Comparison of ENCODE assay signal across 14 cellular contexts in the genomic region with DNA sequence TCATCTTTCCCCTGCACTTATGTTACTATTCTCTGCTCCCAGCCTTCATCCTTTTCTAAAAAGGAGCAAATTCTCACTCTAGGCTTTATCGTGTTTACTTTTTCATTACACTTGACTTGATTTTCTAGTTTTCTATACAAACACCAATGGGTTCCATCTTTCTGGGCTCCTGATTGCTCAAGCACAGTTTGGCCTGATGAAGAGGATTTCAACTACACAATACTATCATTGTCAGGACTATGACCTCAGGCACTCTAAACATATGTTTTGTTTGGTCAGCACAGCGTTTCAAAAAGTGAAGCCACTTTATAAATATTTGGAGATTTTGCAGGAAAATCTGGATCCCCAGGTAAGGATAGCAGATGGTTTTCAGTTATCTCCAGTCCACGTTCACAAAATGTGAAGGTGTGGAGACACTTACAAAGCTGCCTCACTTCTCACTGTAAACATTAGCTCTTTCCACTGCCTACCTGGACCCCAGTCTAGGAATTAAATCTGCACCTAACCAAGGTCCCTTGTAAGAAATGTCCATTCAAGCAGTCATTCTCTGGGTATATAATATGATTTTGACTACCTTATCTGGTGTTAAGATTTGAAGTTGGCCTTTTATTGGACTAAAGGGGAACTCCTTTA.
DNase-seq lines count a peak whose midpoint lies in the region; ATAC-seq and TF ChIP-seq lines count a peak whose summit lies in the region.
"Had no signal": no experiment of that assay in that cellular context is flagged by ENCODE, and none has a peak within 500 bp of the region (broad histone marks: within the 10 kb centered on the region; RNA-seq: fewer than 3 reads in every experiment).

No MANE protein-coding gene starts in this region.

- H3K4me1 ChIP-seq in heart left ventricle: peaks cover 2 to 85% (median 67%) of the 10 kb centered on the region in 12 donors
- H3K4me1 ChIP-seq in lower lobe of right lung: peaks cover 61% of the 10 kb centered on the region
- peaks cover 14 to 15% of the 10 kb centered on the region in 2 donors for H3K4me1 ChIP-seq in uterus

- DNase-seq in heart left ventricle (no peak), left cardiac atrium (no peak), lower lobe of right lung (no peak), uterus (no peak), NCI-H1694 (lab: John Stamatoyannopoulos, UW) (no peak), DMS79 treated with DMSO at 0.1 percent for 48 hours (lab: John Stamatoyannopoulos, UW) (no peak), activated gamma-delta T cell treated with Interleukin-2 at 50 U/mL for 16 hours (no peak)
- DNase-seq in activated CD8-positive, alpha-beta T cell treated with anti-CD3 and anti-CD28 coated beads for 36 hours: no peak
- DNase-seq: glutamatergic neuron, NCI-H1048, Right ventricle myocardium superior had no signal

- H3K4me1 Mint-ChIP-seq in activated CD8-positive, alpha-beta T cell treated with anti-CD3 and anti-CD28 coated beads for 36 hours (ENCODE audit: low read depth): peaks cover 82% of the 10 kb centered on the region

- H3K27ac ChIP-seq in heart left ventricle (peak overlapping the region in 8 of 12 donors; percentile 17 to 81 (median 33)), lower lobe of right lung (peak overlapping the region; percentile 14), uterus (peak overlapping the region; percentile 25 to 49)
- H3K27ac ChIP-seq: cardiac muscle cell had no signal

- H3K36me3 Mint-ChIP-seq in activated CD8-positive, alpha-beta T cell treated with anti-CD3 and anti-CD28 coated beads for 36 hours (ENCODE audit: low read depth): peaks cover 84% of the 10 kb centered on the region

- POLR2A ChIA-PET in activated CD8-positive, alpha-beta T cell treated with anti-CD3 and anti-CD28 coated beads for 36 hours (lab: Charles Lee): interaction anchor here (1.0 to 1.6 kb wide), 8 partner anchors 14 to 215 kb away, joined by 3 to 7 read pairs (median 4); a partner anchor contains a TSS

- TF ChIP-seq CTCF in heart left ventricle (IDR thresholded peaks at IDR 0.05) (no peak), lower lobe of right lung (IDR thresholded peaks at IDR 0.05) (no peak), uterus (IDR thresholded peaks at IDR 0.05) (no peak)
- no peak for TF ChIP-seq CTCF in activated CD8-positive, alpha-beta T cell treated with anti-CD3 and anti-CD28 coated beads for 36 hours (IDR thresholded peaks at IDR 0.05)

- intact Hi-C loops in heart left ventricle (cut with DNase I): loop anchor here (1.0 to 10.0 kb wide), 26 partner anchors 80 to 650 kb away; a partner anchor contains a TSS
- intact Hi-C loops in left cardiac atrium (cut with DNase I): loop anchor here (5.0 to 10.0 kb wide), 6 partner anchors 80 to 650 kb away; no protein-coding TSS in a partner anchor
- intact Hi-C loops in activated CD8-positive, alpha-beta T cell treated with anti-CD3 and anti-CD28 coated beads for 36 hours (cut with micrococcal nuclease): loop anchor here (2.0 to 5.0 kb wide), 2 partner anchors 35 to 580 kb away; no protein-coding TSS in a partner anchor
- intact Hi-C loops in lower lobe of right lung (cut with DNase I): no loop called here
- intact Hi-C loops in uterus (cut with DNase I; ENCODE audit: low total_unique reads): loop anchor here (10.0 kb wide), 1 partner anchor 578 kb away; no protein-coding TSS in a partner anchor

- H3K27ac Mint-ChIP-seq in activated CD8-positive, alpha-beta T cell treated with anti-CD3 and anti-CD28 coated beads for 36 hours: peak overlapping the region; percentile 82
- H3K27ac Mint-ChIP-seq: endodermal cell had no signal

- H3K27me3 Mint-ChIP-seq in activated CD8-positive, alpha-beta T cell treated with anti-CD3 and anti-CD28 coated beads for 36 hours: no peaks in the 10 kb centered on the region

- H3K4me3 ChIP-seq in heart left ventricle: no peak overlapping the region
- H3K4me3 ChIP-seq in lower lobe of right lung: no peak overlapping the region
- H3K4me3 ChIP-seq in uterus: no peak overlapping the region
- H3K4me3 ChIP-seq: cardiac muscle cell had no signal

- H3K27me3 ChIP-seq in heart left ventricle: no peaks in the 10 kb centered on the region
- H3K27me3 ChIP-seq in lower lobe of right lung (ENCODE audit: low read depth): no peaks in the 10 kb centered on the region
- no peaks in the 10 kb centered on the region for H3K27me3 ChIP-seq in uterus
- H3K27me3 ChIP-seq: BE2C, cardiac muscle cell had no signal

- H3K9me3 ChIP-seq in heart left ventricle (no peaks in the 10 kb centered on the region), lower lobe of right lung (no peaks in the 10 kb centered on the region), uterus (no peaks in the 10 kb centered on the region)
- H3K9me3 ChIP-seq: BE2C had no signal

- H3K4me3 Mint-ChIP-seq in activated CD8-positive, alpha-beta T cell treated with anti-CD3 and anti-CD28 coated beads for 36 hours: no peak overlapping the region
- H3K4me3 Mint-ChIP-seq: endodermal cell had no signal

- H3K36me3 ChIP-seq in heart left ventricle (peaks cover 0 to 99% (median 68%) of the 10 kb centered on the region in 9 donors), lower lobe of right lung (peaks cover 94% of the 10 kb centered on the region), uterus (no peaks in the 10 kb centered on the region)
- H3K36me3 ChIP-seq: BE2C, cardiac muscle cell had no signal

- ATAC-seq in heart left ventricle: no peak
- ATAC-seq in left cardiac atrium: no peak
- no peak for ATAC-seq in activated CD8-positive, alpha-beta T cell treated with anti-CD3 and anti-CD28 coated beads for 36 hours
- no peak for ATAC-seq in lower lobe of right lung

- H3K9me3 Mint-ChIP-seq in activated CD8-positive, alpha-beta T cell treated with anti-CD3 and anti-CD28 coated beads for 36 hours: no peaks in the 10 kb centered on the region
- H3K9me3 Mint-ChIP-seq: endodermal cell had no signal

- 73 to 83% (median 83%) methylated on average over 3 of the region's 3 CpGs for WGBS in heart left ventricle, 4 donors

- TF ChIP-seq POLR2A in heart left ventricle (IDR thresholded peaks at IDR 0.05) (no peak), uterus (IDR thresholded peaks at IDR 0.05) (no peak)

- CTCF ChIA-PET in activated CD8-positive, alpha-beta T cell treated with anti-CD3 and anti-CD28 coated beads for 36 hours (lab: Charles Lee): interaction anchor here (0.7 to 5.8 kb wide), 47 partner anchors 9 to 652 kb away, joined by 3 to 40 read pairs (median 5); no protein-coding TSS in a partner anchor
